ENCODE assay signal across 8 cellular contexts in the genomic region with DNA sequence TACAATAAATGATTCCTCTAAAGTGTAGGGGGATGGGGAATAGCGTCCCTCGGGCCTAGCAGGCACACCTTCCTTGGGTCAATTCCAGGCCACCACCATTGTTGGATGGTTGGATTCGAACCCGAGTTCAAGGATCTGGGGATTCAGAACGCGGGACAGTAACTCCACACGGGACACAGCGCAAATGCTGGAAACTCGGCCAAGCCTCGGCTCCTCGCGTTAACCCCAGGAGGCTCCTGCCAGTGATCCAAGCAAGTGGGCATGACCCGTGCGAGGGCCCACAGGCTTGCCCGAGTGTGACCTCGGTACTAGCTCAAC. TPM values are rescaled to one million over a fixed set of nuclear protein-coding genes. Genes with fewer than 3 reads are reported as not detected.
DNase-seq lines count a peak whose midpoint lies in the region; ATAC-seq and TF ChIP-seq lines count a peak whose summit lies in the region.

No MANE protein-coding gene starts in this region.

- no peaks in the 10 kb centered on the region for H3K9me3 Mint-ChIP-seq in naive thymus-derived CD4-positive, alpha-beta T cell

- DNase-seq in Jurkat, Clone E6-1 (ENCODE audit: low read depth, low spot score) = no peak
- DNase-seq in coronary artery (ENCODE audit: low spot score) = no peak
- no peak for DNase-seq in naive thymus-derived CD4-positive, alpha-beta T cell
- DNase-seq in KBM-7 = no peak
- no peak for DNase-seq in NCI-H2171 (lab: John Stamatoyannopoulos, UW)
- DNase-seq in AG08396 (ENCODE audit: low spot score) = no peak

- peak overlapping the region; percentile 71 to 95 (median 86) for H3K4me3 Mint-ChIP-seq in naive thymus-derived CD4-positive, alpha-beta T cell

- peak overlapping the region; percentile 83 for H3K27ac ChIP-seq in ACC112 (ENCODE audit: low read depth, low read length)
- H3K27ac ChIP-seq in coronary artery = peak overlapping the region; percentile 92 to 94
- H3K27ac ChIP-seq in naive thymus-derived CD4-positive, alpha-beta T cell (ENCODE audit: low read depth, low read length) = peak overlapping the region; percentile 66

- peaks cover 0 to 17% (median 6%) of the 10 kb centered on the region in 7 donors for H3K4me1 Mint-ChIP-seq in naive thymus-derived CD4-positive, alpha-beta T cell

- intact Hi-C loops in naive thymus-derived CD4-positive, alpha-beta T cell (cut with micrococcal nuclease) = loop anchor here (1.0 to 5.0 kb wide), 14 partner anchors 15 to 615 kb away; partner anchors contain the start of genes AKAP10 (in 1 of the 2), ALDH3A2 (in 1 of the 2), MAPK7 (in 1 of the 2) and PRPSAP2 (in 1 of the 2)

- CTCF ChIA-PET in naive thymus-derived CD4-positive, alpha-beta T cell (lab: Charles Lee) = interaction anchor here (1.2 to 4.7 kb wide), 4 partner anchors 16 to 402 kb away, joined by 5 to 64 read pairs (median 18); partner anchors contain the start of gene MAPK7

- H3K36me3 Mint-ChIP-seq in naive thymus-derived CD4-positive, alpha-beta T cell = no peaks in the 10 kb centered on the region

- in situ Hi-C loops in KBM-7 (cut with MboI; ENCODE audit: low pct_unique_long_range_greater_than_20kb, low sequenced_read_pairs) = loop anchor here (10.0 kb wide), 2 partner anchors 53 to 83 kb away; partner anchors contain the start of gene RNF112

- no peaks in the 10 kb centered on the region for H3K36me3 ChIP-seq in ACC112 (ENCODE audit: insufficient read depth, low read length)
- no peaks in the 10 kb centered on the region for H3K36me3 ChIP-seq in naive thymus-derived CD4-positive, alpha-beta T cell (ENCODE audit: control insufficient read depth in 2 of 3, insufficient read depth in 3 of 3, low read length in 3 of 3)

- no peak for ATAC-seq in naive thymus-derived CD4-positive, alpha-beta T cell
- no peak for ATAC-seq in GM19452 (IDR thresholded peaks at IDR 0.05; ENCODE audit: unreplicated experiment)

- no peak for TF ChIP-seq CTCF in coronary artery (IDR thresholded peaks at IDR 0.05)

- H2AFZ ChIP-seq in ACC112 (ENCODE audit: low read length, unreplicated experiment) = peak overlapping the region; percentile 91

- H3K27me3 ChIP-seq in ACC112 (ENCODE audit: insufficient read depth, low read length) = no peaks in the 10 kb centered on the region
- no peaks in the 10 kb centered on the region for H3K27me3 ChIP-seq in naive thymus-derived CD4-positive, alpha-beta T cell (ENCODE audit: control insufficient read depth in 2 of 2, insufficient read depth in 2 of 2, low read length in 2 of 2)

- H3K79me2 ChIP-seq in ACC112 (ENCODE audit: control insufficient read depth, insufficient read depth, low read length, unreplicated experiment) = no peaks in the 10 kb centered on the region

- H3K27ac Mint-ChIP-seq in naive thymus-derived CD4-positive, alpha-beta T cell = peak overlapping the region in 7 of 9 donors; percentile 15 to 93 (median 64)

- H3K9me3 ChIP-seq in naive thymus-derived CD4-positive, alpha-beta T cell (ENCODE audit: control insufficient read depth in 2 of 3, low read length in 3 of 3) = no peaks in the 10 kb centered on the region

- H3K27me3 Mint-ChIP-seq in naive thymus-derived CD4-positive, alpha-beta T cell = peaks cover 7 to 30% (median 20%) of the 10 kb centered on the region in 5 donors

- POLR2A ChIA-PET in naive thymus-derived CD4-positive, alpha-beta T cell (lab: Charles Lee) = interaction anchor here (1.3 to 2.9 kb wide), 2 partner anchors 16 to 287 kb away, joined by 8 to 26 read pairs; partner anchors contain the start of genes ALDH3A2 and MAPK7

- H3K4me3 ChIP-seq in ACC112 (ENCODE audit: low read depth, low read length) (peak overlapping the region; percentile 85), coronary artery (peak overlapping the region; percentile 88)
- H3K4me3 ChIP-seq in Jurkat, Clone E6-1 (ENCODE audit: low read length) = peak overlapping the region; percentile 63
- peak overlapping the region; percentile 94 for H3K4me3 ChIP-seq in naive thymus-derived CD4-positive, alpha-beta T cell (ENCODE audit: low read length)

- peaks cover 19% of the 10 kb centered on the region for H3K4me1 ChIP-seq in ACC112 (ENCODE audit: control insufficient read depth, insufficient read depth, low read length, unreplicated experiment)
- peaks cover 6 to 11% of the 10 kb centered on the region in 2 donors for H3K4me1 ChIP-seq in naive thymus-derived CD4-positive, alpha-beta T cell (ENCODE audit: control insufficient read depth in 2 of 2, insufficient read depth in 2 of 2, low read length in 2 of 2)

RNA-seq across cellular contexts. Expression of gene B9D1, which starts 0.6 kb away (rescaled TPM):
- polyA plus RNA-seq in Jurkat, Clone E6-1 (2012; ENCODE audit: insufficient read depth, insufficient read length) = 24.0 TPM
- total RNA-seq in naive thymus-derived CD4-positive, alpha-beta T cell = 1 to 10 TPM in 4 of 5 experiments, under 1 TPM in 1; 0.58 to 5.0 (median 2.4) TPM
- under 1 TPM in 1 of 2 donors, not detected in 1; 0.58 TPM for polyA plus RNA-seq in naive thymus-derived CD4-positive, alpha-beta T cell

RNA-seq across cellular contexts. Expression of gene MAPK7, which starts 16.4 kb away (rescaled TPM):
- 26.3 TPM for polyA plus RNA-seq in Jurkat, Clone E6-1 (2012; ENCODE audit: insufficient read depth, insufficient read length)
- 10 to 100 TPM; 18.7 to 50.5 (median 28.2) TPM for total RNA-seq in naive thymus-derived CD4-positive, alpha-beta T cell
- 10 to 100 TPM in 1 of 2 donors, 1 to 10 TPM in 1; 4.3 to 12.9 TPM for polyA plus RNA-seq in naive thymus-derived CD4-positive, alpha-beta T cell

RNA-seq across cellular contexts. Expression of gene MFAP4, which starts 25.1 kb away (rescaled TPM):
- polyA plus RNA-seq in Jurkat, Clone E6-1 (2012; ENCODE audit: insufficient read depth, insufficient read length) = 39.3 TPM
- total RNA-seq in naive thymus-derived CD4-positive, alpha-beta T cell = not detected
- not detected for polyA plus RNA-seq in naive thymus-derived CD4-positive, alpha-beta T cell

RNA-seq across cellular contexts. Expression of gene RNF112, which starts 49.1 kb away (rescaled TPM):
- not detected for polyA plus RNA-seq in Jurkat, Clone E6-1 (2012; ENCODE audit: insufficient read depth, insufficient read length)
- total RNA-seq in naive thymus-derived CD4-positive, alpha-beta T cell = 1 to 10 TPM in 3 of 5 experiments, under 1 TPM in 2; 0.54 to 2.3 (median 1.5) TPM
- under 1 TPM in 1 of 2 donors, not detected in 1; 0.15 TPM for polyA plus RNA-seq in naive thymus-derived CD4-positive, alpha-beta T cell
